In the genomic region with DNA sequence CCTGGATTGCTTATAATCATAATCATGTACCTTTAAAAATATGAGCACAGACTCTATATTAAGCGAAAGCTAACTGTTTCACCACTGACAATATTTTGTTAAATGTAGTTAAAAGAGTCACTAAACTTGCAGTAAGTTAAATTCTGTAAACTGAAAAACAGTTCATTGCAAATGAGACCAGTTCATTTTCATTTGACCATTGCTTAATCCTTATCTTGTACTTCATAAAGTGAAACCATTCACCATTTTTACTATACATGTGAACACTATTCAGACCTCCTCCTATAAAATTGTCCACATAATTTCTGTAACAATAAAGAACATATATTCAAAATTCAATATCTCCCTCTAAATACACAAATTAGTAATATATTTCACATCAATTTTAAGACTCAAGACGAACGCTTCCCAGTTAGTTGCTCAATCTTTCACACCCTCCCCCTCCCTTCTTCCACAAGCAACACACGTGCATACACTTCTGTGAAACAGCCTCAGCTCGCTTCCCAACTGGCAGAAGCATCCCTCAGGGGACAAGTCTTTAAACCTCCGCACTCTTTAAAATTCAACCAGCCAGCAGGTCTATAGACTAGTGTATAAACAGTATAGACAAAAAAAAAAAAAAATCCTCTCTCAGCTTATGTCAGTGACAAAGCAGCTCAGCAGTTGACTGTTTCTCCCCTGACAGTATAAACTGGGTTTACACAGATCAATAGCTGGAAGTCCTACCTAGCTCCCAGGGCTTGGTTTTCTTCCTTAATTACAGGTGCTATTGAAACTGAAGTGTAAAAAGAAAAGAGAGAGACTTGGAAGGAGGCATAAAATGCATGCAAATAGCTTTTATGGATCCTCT, we compare ENCODE assay signal across 9 cellular contexts.
A peak's percentile ranks its signal among the peaks of the same experiment; 100 is the strongest.
DNase-seq lines count a peak whose midpoint lies in the region; ATAC-seq and TF ChIP-seq lines count a peak whose summit lies in the region.
"Had no signal": no experiment of that assay in that cellular context is flagged by ENCODE, and none has a peak within 500 bp of the region (broad histone marks: within the 10 kb centered on the region; RNA-seq: fewer than 3 reads in every experiment).

No MANE protein-coding gene starts in this region.

- no peak for TF ChIP-seq POLR2A in erythroblast (IDR thresholded peaks at IDR 0.05; ENCODE audit: low read length)

- no peak for ATAC-seq in HG03521 (IDR thresholded peaks at IDR 0.05; ENCODE audit: unreplicated experiment)
- no peak for ATAC-seq in GM19023 (IDR thresholded peaks at IDR 0.05; ENCODE audit: unreplicated experiment)
- ATAC-seq in HG03469 (IDR thresholded peaks at IDR 0.05; ENCODE audit: unreplicated experiment), result no peak

- DNase-seq in EH (ENCODE audit: low read depth), result peak; percentile 37
- DNase-seq in NCI-H446 treated with DMSO at 0.1 percent for 48 hours (lab: John Stamatoyannopoulos, UW), result peak; percentile 68
- peak; percentile 11 to 12 for DNase-seq in erythroblast (lab: John Stamatoyannopoulos, UW)
- DNase-seq in occipital lobe (lab: John Stamatoyannopoulos, UW), result peak; percentile 1
- no peak for DNase-seq in HuH-7 (ENCODE audit: low spot score)
- DNase-seq: stimulated activated CD8-positive, alpha-beta memory T cell treated with anti-CD3 and anti-CD28 coated beads, Interleukin-4, amount 100 ng/mL, for 48 hours had no signal
